ENCODE assay signal across 23 cellular contexts in the genomic region with DNA sequence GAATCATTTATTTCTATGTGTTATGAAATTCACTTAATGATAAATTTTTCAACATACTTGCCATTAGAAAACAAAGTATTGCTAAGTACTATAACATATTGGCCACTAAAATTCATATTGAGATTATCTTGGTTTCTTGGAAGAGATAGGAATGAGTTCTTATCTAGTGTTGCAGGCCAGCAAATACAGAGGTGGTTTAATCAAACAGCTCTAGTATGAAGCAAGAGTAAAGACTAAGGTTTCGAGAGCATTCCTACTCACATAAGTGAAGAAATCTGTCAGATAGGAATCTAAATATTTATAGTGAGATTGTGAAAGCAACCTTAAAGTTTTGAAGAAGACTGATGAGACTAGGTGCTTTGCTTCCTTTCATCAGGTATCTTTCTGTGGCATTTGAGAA. TPM values are rescaled to one million over a fixed set of nuclear protein-coding genes. Genes with fewer than 3 reads are reported as not detected.
"Had no signal": no experiment of that assay in that cellular context is flagged by ENCODE, and none has a peak within 500 bp of the region (broad histone marks: within the 10 kb centered on the region; RNA-seq: fewer than 3 reads in every experiment).

No MANE protein-coding gene starts in this region.

- H3K4me1 Mint-ChIP-seq: activated CD4-positive, alpha-beta T cell treated with anti-CD3 and anti-CD28 coated beads for 36 hours; neural crest cell had no signal

- H3K4me2 ChIP-seq: smooth muscle cell had no signal

- H3K4me3 Mint-ChIP-seq: activated CD4-positive, alpha-beta memory T cell treated with anti-CD3 and anti-CD28 coated beads for 36 hours; activated CD4-positive, alpha-beta T cell treated with anti-CD3 and anti-CD28 coated beads for 36 hours; activated CD8-positive, alpha-beta memory T cell treated with anti-CD3 and anti-CD28 coated beads, Interleukin-2, amount 10 ng/mL, durations not matched to agents 7 days and 5 days; activated naive CD4-positive, alpha-beta T cell treated with anti-CD3 and anti-CD28 coated beads for 36 hours; endodermal cell; neural crest cell had no signal

- ATAC-seq: activated CD4-positive, alpha-beta T cell treated with anti-CD3 and anti-CD28 coated beads for 36 hours; activated CD8-positive, alpha-beta memory T cell treated with anti-CD3 and anti-CD28 coated beads, Interleukin-2, amount 10 ng/mL, durations not matched to agents 7 days and 5 days; right cardiac atrium had no signal

- H3K9me3 Mint-ChIP-seq: activated CD4-positive, alpha-beta memory T cell treated with anti-CD3 and anti-CD28 coated beads for 36 hours; activated naive CD4-positive, alpha-beta T cell treated with anti-CD3 and anti-CD28 coated beads for 36 hours; activated T-helper 2 cell treated with anti-CD3 and anti-CD28 coated beads, Interferon-gamma antibody, Interleukin-2, Interleukin-4, amounts not matched to agents 10 μg/mL and 5 μg/mL and 100 μg/mL, durations not matched to agents 14 hours and 24 hours and 36 hours; endodermal cell; neural crest cell had no signal

- H3K27ac Mint-ChIP-seq: activated CD4-positive, alpha-beta memory T cell treated with anti-CD3 and anti-CD28 coated beads for 36 hours; activated CD4-positive, alpha-beta T cell treated with anti-CD3 and anti-CD28 coated beads for 36 hours; activated CD8-positive, alpha-beta memory T cell treated with anti-CD3 and anti-CD28 coated beads, Interleukin-2, amount 10 ng/mL, durations not matched to agents 7 days and 5 days; activated naive CD4-positive, alpha-beta T cell treated with anti-CD3 and anti-CD28 coated beads for 36 hours; activated T-helper 2 cell treated with anti-CD3 and anti-CD28 coated beads, Interferon-gamma antibody, Interleukin-2, Interleukin-4, amounts not matched to agents 10 μg/mL and 5 μg/mL and 100 μg/mL, durations not matched to agents 14 hours and 24 hours and 36 hours; endodermal cell had no signal

- H3K9me3 ChIP-seq: lower lobe of right lung, prostate gland, transverse colon had no signal

- H3K4me1 ChIP-seq: prostate gland, transverse colon had no signal

- DNase-seq: activated CD4-positive, alpha-beta memory T cell treated with anti-CD3 and anti-CD28 coated beads for 36 hours; activated CD4-positive, alpha-beta T cell treated with anti-CD3 and anti-CD28 coated beads for 36 hours; activated CD8-positive, alpha-beta memory T cell treated with anti-CD3 and anti-CD28 coated beads, Interleukin-2, amount 10 ng/mL, durations not matched to agents 7 days and 5 days; activated naive CD4-positive, alpha-beta T cell treated with anti-CD3 and anti-CD28 coated beads for 36 hours; activated T-cell treated with anti-CD3 and anti-CD28 coated beads, Interleukin-2, amount 50 U/mL, for 1 hour; dorsolateral prefrontal cortex; endodermal cell; lower lobe of right lung; midbrain; right cardiac atrium; stimulated activated CD4-positive, alpha-beta T cell treated with anti-CD3 and anti-CD28 coated beads, Interleukin-4, amount 100 ng/mL, for 4 hours; stimulated activated CD8-positive, alpha-beta memory T cell treated with anti-CD3 and anti-CD28 coated beads, Interleukin-4, amount 100 ng/mL, for 48 hours; stimulated activated naive CD4-positive, alpha-beta T cell treated with Interleukin-2 at 50 U/mL for 16 hours; substantia nigra; transverse colon had no signal

- H3K27me3 Mint-ChIP-seq: activated CD4-positive, alpha-beta memory T cell treated with anti-CD3 and anti-CD28 coated beads for 36 hours; activated CD4-positive, alpha-beta T cell treated with anti-CD3 and anti-CD28 coated beads for 36 hours; activated CD8-positive, alpha-beta memory T cell treated with anti-CD3 and anti-CD28 coated beads, Interleukin-2, amount 10 ng/mL, durations not matched to agents 7 days and 5 days had no signal

- H3K27ac ChIP-seq: cardiac muscle cell, dorsolateral prefrontal cortex, lower lobe of right lung, prostate gland, transverse colon had no signal

- H3K4me3 ChIP-seq: cardiac muscle cell, dorsolateral prefrontal cortex, lower lobe of right lung, prostate gland, smooth muscle cell, transverse colon had no signal

- H3K27me3 ChIP-seq: cardiac muscle cell, dorsolateral prefrontal cortex, transverse colon had no signal

RNA-seq across cellular contexts. Expression of a gene that starts 37.9 kb away (rescaled TPM):
- total RNA-seq: activated CD4-positive, alpha-beta memory T cell treated with anti-CD3 and anti-CD28 coated beads for 36 hours; activated CD4-positive, alpha-beta T cell treated with anti-CD3 and anti-CD28 coated beads for 36 hours; activated CD8-positive, alpha-beta memory T cell treated with anti-CD3 and anti-CD28 coated beads, Interleukin-2, amount 10 ng/mL, durations not matched to agents 7 days and 5 days; activated naive CD4-positive, alpha-beta T cell treated with anti-CD3 and anti-CD28 coated beads for 36 hours; activated T-helper 2 cell treated with anti-CD3 and anti-CD28 coated beads, Interferon-gamma antibody, Interleukin-2, Interleukin-4, amounts not matched to agents 10 μg/mL and 5 μg/mL and 100 μg/mL, durations not matched to agents 14 hours and 24 hours and 36 hours; cardiac muscle cell; endodermal cell; epithelial cell of proximal tubule; lower lobe of right lung; osteoblast; right cardiac atrium; smooth muscle cell; transverse colon had no signal
- polyA plus RNA-seq: adipose tissue, cardiac muscle cell, right cardiac atrium, smooth muscle cell had no signal

RNA-seq across cellular contexts. Expression of a gene that starts 59.7 kb away (rescaled TPM):
- total RNA-seq: cardiac muscle cell, epithelial cell of proximal tubule, smooth muscle cell had no signal
